Comparison of ENCODE assay signal across 21 cellular contexts in the genomic region with DNA sequence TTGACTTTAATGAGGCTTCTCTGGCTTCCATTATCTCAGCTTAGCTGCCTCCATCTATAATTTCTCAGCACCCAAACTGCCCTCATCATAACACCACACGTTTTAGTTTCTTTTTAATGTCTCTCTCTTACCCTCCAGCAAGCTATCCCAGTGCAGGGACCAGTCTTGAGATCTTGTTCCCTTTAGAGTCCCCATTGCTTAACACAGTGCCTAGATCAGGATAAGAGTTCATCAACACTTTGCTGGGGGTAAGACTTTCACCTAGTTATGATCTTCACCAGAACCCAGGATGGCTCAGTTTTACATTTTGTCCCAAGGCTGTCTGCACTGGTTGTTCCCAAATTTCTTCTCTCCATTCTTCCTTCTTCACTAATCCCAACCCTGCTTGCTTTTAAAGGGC.
"Had no signal": no experiment of that assay in that cellular context is flagged by ENCODE, and none has a peak within 500 bp of the region (broad histone marks: within the 10 kb centered on the region; RNA-seq: fewer than 3 reads in every experiment).

No MANE protein-coding gene starts in this region.

- H3K27me3 ChIP-seq: MG63, Peyer's patch, SJCRH30 had no signal

- H3K9ac ChIP-seq: KMS-11 had no signal

- H3K4me2 ChIP-seq: KMS-11, PC-9 had no signal

- H3K4me1 ChIP-seq: Peyer's patch, SJCRH30 had no signal

- H3K4me3 ChIP-seq: MG63, PC-9, Peyer's patch, SJCRH30 had no signal

- ATAC-seq: Right ventricle myocardium inferior, SK-N-SH treated with all-trans-retinoic acid at 6 μM for 48 hours had no signal

- H2AFZ ChIP-seq: PC-9 had no signal

- H3K9me3 ChIP-seq: MG63, Peyer's patch, SJCRH30 had no signal

- DNase-seq: IMR-90, MG63, NCI-H1092, NCI-H1105 treated with DMSO at 0.1 percent for 48 hours, NCI-H1417 treated with DMSO at 0.1 percent for 48 hours, NCI-H146, NCI-H1694 treated with DMSO at 0.1 percent for 48 hours, NCI-H1930, NCI-H2081, NCI-H2107, NCI-H2227 treated with DMSO at 0.1 percent for 48 hours, NCI-H524, NCI-H526 treated with DMSO at 0.1 percent for 48 hours, NCI-H748 treated with DMSO at 0.1 percent for 48 hours, PC-9, Peyer's patch, SHP77 treated with DMSO at 0.1 percent for 48 hours, SJCRH30 had no signal

- H3K27ac ChIP-seq: KMS-11, PC-9, Peyer's patch, SJCRH30 had no signal

- H3K36me3 ChIP-seq: MG63, Peyer's patch, SJCRH30 had no signal
